In the genomic region with DNA sequence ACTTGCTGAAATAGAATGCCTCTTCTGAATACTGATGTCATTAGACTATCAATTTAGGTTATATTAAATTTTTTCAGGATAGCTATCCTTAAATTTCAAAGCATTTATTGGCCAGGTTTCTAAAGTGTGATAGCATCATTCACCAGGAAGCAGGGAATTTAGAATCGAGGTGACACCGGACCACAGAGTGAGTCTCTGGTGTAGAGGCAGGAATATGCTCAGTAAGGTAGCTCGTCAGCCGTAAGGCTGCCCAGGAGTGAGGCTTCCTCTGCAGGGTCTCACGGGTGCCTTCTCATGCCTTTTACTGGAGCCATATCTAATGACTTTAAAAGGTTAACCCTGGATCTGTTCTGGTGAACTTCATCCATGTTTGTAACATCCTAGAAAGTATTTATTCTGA, we compare ENCODE assay signal across 11 cellular contexts.
DNase-seq lines count a peak whose midpoint lies in the region; ATAC-seq and TF ChIP-seq lines count a peak whose summit lies in the region.
"Had no signal": no experiment of that assay in that cellular context is flagged by ENCODE, and none has a peak within 500 bp of the region (broad histone marks: within the 10 kb centered on the region; RNA-seq: fewer than 3 reads in every experiment).

No MANE protein-coding gene starts in this region.

- 58% methylated on average over 5 of the region's 5 CpGs for WGBS in mammary epithelial cell (ENCODE audit: low coverage, missing lambda C conversion rate)

- intact Hi-C loops in mammary epithelial cell (cut with micrococcal nuclease): loop anchor here (1.0 to 2.0 kb wide), 3 partner anchors 9 to 136 kb away; no protein-coding TSS in a partner anchor

- ATAC-seq in GM18907 (IDR thresholded peaks at IDR 0.05; ENCODE audit: unreplicated experiment) (no peak), GM18519 (IDR thresholded peaks at IDR 0.05; ENCODE audit: low FRiP score, unreplicated experiment) (no peak), GM21576 (IDR thresholded peaks at IDR 0.05; ENCODE audit: unreplicated experiment) (no peak), HG03196 (IDR thresholded peaks at IDR 0.05; ENCODE audit: unreplicated experiment) (no peak)

- H3K4me1 ChIP-seq in mammary epithelial cell (ENCODE audit: insufficient read depth, low read length) (peaks cover 77% of the 10 kb centered on the region), mucosa of stomach (ENCODE audit: control insufficient read depth, insufficient read depth, low read length) (peaks cover 69% of the 10 kb centered on the region)

- TF ChIP-seq CTCF in AG04450 (IDR thresholded peaks at IDR 0.05; ENCODE audit: low read depth, low read length) (no peak), mammary epithelial cell (conservative IDR thresholded peaks at IDR 0.05 in 1 of 2, IDR thresholded peaks at IDR 0.05 in 1 of 2; ENCODE audit: extremely low read depth in 1 of 2, insufficient read depth in 1 of 2, low read depth in 1 of 2, low read length in 2 of 2) (no peak)

- TSS peak; percentile 89 for BruUV-seq in mammary epithelial cell (replicated peaks; lab: Mats Ljungman, UMichigan)

- H3K9ac ChIP-seq in mammary epithelial cell (ENCODE audit: insufficient read depth, low read length) (peak overlapping the region; percentile 78), mucosa of stomach (ENCODE audit: low read length) (peak overlapping the region; percentile 2)
- H3K9ac ChIP-seq: KMS-11 had no signal

- H4K20me1 ChIP-seq in mammary epithelial cell (ENCODE audit: insufficient read depth, low read length): no peaks in the 10 kb centered on the region

- H3K36me3 ChIP-seq in mammary epithelial cell (ENCODE audit: insufficient read depth, low read length) (peaks cover 25% of the 10 kb centered on the region), mucosa of stomach (ENCODE audit: control insufficient read depth, insufficient read depth, low read length) (no peaks in the 10 kb centered on the region)

- H3K27ac ChIP-seq in AG04450 (ENCODE audit: low read depth, low read length) (peak overlapping the region; percentile 95), mammary epithelial cell (ENCODE audit: insufficient read depth, low read depth, low read length) (peak overlapping the region; percentile 98)
- H3K27ac ChIP-seq: KMS-11 had no signal

- POLR2A ChIA-PET in AG04450 (lab: Yijun Ruan, JAX): interaction anchor here (0.6 to 2.9 kb wide), 8 partner anchors 8 to 89 kb away, joined by 3 to 25 read pairs (median 5); no protein-coding TSS in a partner anchor

- H3K27me3 ChIP-seq in AG04450 (ENCODE audit: control insufficient read depth, insufficient read depth, low read length): no peaks in the 10 kb centered on the region
- H3K27me3 ChIP-seq in mammary epithelial cell (ENCODE audit: insufficient read depth, low read length): no peaks in the 10 kb centered on the region
- H3K27me3 ChIP-seq in mucosa of stomach (ENCODE audit: control insufficient read depth, insufficient read depth, low read length): no peaks in the 10 kb centered on the region

- H3K79me2 ChIP-seq in mammary epithelial cell (ENCODE audit: insufficient read depth, low read length): peaks cover 92% of the 10 kb centered on the region

- no peak overlapping the region for H2AFZ ChIP-seq in mammary epithelial cell (ENCODE audit: low read depth, low read length)

- DNase-seq in AG04450 (ENCODE audit: low read depth, low spot score) (no peak), M059J (ENCODE audit: low read depth) (peak; percentile 68), mammary epithelial cell (no peak)
- DNase-seq: DMS79 treated with DMSO at 0.1 percent for 48 hours; stimulated activated CD4-positive, alpha-beta T cell treated with anti-CD3 and anti-CD28 coated beads, Interleukin-4, amount 100 ng/mL, for 4 hours had no signal

- H3K9me3 ChIP-seq in AG04450 (ENCODE audit: control insufficient read depth, insufficient read depth, low read length) (no peaks in the 10 kb centered on the region), mammary epithelial cell (replicated peaks; ENCODE audit: insufficient read depth, low read length) (no peaks in the 10 kb centered on the region), mucosa of stomach (ENCODE audit: control insufficient read depth, low read length) (no peaks in the 10 kb centered on the region)

- in situ Hi-C loops in mammary epithelial cell (cut with MboI; ENCODE audit: low sequenced_read_pairs in 2 of 2): no loop called here

- peak overlapping the region; percentile 57 for H3K4me2 ChIP-seq in mammary epithelial cell (ENCODE audit: insufficient read depth, low read depth, low read length)
- H3K4me2 ChIP-seq: KMS-11 had no signal

- CTCF ChIA-PET in AG04450 (lab: Charles Lee): interaction anchor here (0.7 to 2.7 kb wide), 7 partner anchors 8 to 135 kb away, joined by 3 to 13 read pairs (median 7); no protein-coding TSS in a partner anchor
- CTCF ChIA-PET in mammary epithelial cell (lab: Charles Lee; ENCODE audit: low non-redundant PET): no interaction called here

- H3K4me3 ChIP-seq in AG04450 (ENCODE audit: low read depth, low read length): peak overlapping the region; percentile 34
- peak overlapping the region in 1 of 3 experiments; percentile 33 for H3K4me3 ChIP-seq in mammary epithelial cell (replicated peaks in 1 of 3; ENCODE audit: insufficient read depth in 1 of 3, low read depth in 2 of 3, low read length in 3 of 3)
- no peak overlapping the region for H3K4me3 ChIP-seq in mucosa of stomach (ENCODE audit: low read length)

- dilution Hi-C loops in mammary epithelial cell (cut with HindIII; ENCODE audit: low sequenced_read_pairs): no loop called here
